In genomic region chr10:49152663-49153062, GRCh38 we compare ENCODE assay signal across 2 cellular contexts.
TF ChIP-seq lines count a peak whose summit lies in the region.

No MANE protein-coding gene starts in this region.

TF ChIP-seq in K562, 482 proteins besides CTCF, POLR2A, EP300 and RAD21:
- peak; percentile 35; the same call in 1 of the 2 replicates for TF ChIP-seq POLR2H (tag; IDR thresholded peaks at IDR 0.05; ENCODE audit: low read depth)
- no peak for TF ChIP-seq PBX2 (CRISPR knock-in tag; IDR thresholded peaks at IDR 0.05; ENCODE audit: low read depth)
- peak; percentile 39; the same call in 1 of the 2 replicates for TF ChIP-seq PBX2 (tag; conservative IDR thresholded peaks at IDR 0.05; ENCODE audit: low read depth)
- TF ChIP-seq ZNF830 (CRISPR knock-in tag; IDR thresholded peaks at IDR 0.05), result 0 out of 2 replicates have a peak, but pooled peaks have one; percentile 9
- no peak for TF ChIP-seq TRIM24 (IDR thresholded peaks at IDR 0.05)
- TF ChIP-seq HDAC1 (IDR thresholded peaks at IDR 0.05), result no peak
- TF ChIP-seq MEIS2 (IDR thresholded peaks at IDR 0.05; ENCODE audit: partially characterized antibody), result peak; percentile 55
TF ChIP-seq in K562: peak in this region for 4.

TF ChIP-seq in GM12891, 5 proteins besides CTCF, POLR2A, EP300 and RAD21:
- TF ChIP-seq TAF1 (IDR thresholded peaks at IDR 0.05; ENCODE audit: low read depth, low read length) (no peak), POLR2AphosphoS5 (IDR thresholded peaks at IDR 0.05; ENCODE audit: low read depth, low read length) (no peak), PAX5 (IDR thresholded peaks at IDR 0.05; ENCODE audit: insufficient read depth, low read length, severe bottlenecking) (no peak), SPI1 (IDR thresholded peaks at IDR 0.05; ENCODE audit: low read depth, low read length) (no peak), POU2F2 (IDR thresholded peaks at IDR 0.05; ENCODE audit: low read depth, low read length) (no peak)
